In genomic region chr11:84022221-84022620, GRCh38 we compare ENCODE assay signal across 16 cellular contexts.
DNase-seq lines count a peak whose midpoint lies in the region; ATAC-seq, FAIRE-seq and TF ChIP-seq lines count a peak whose summit lies in the region.
"Had no signal": no experiment of that assay in that cellular context is flagged by ENCODE, and none has a peak within 500 bp of the region (broad histone marks: within the 10 kb centered on the region; RNA-seq: fewer than 3 reads in every experiment).

No MANE protein-coding gene starts in this region.

- H3K4me2 ChIP-seq in GM23338 (peak overlapping the region; percentile 25), OCI-LY7 (ENCODE audit: low read length) (no peak overlapping the region)

- peak overlapping the region; percentile 78 for H2AFZ ChIP-seq in GM23338
- no peak overlapping the region for H2AFZ ChIP-seq in OCI-LY7 (ENCODE audit: low read length)

- ATAC-seq in GM23338 (peak; percentile 96), WTC11 (peak; percentile 87), HG03139 (IDR thresholded peaks at IDR 0.05; ENCODE audit: unreplicated experiment) (no peak)
- ATAC-seq: pancreas, PC-3 had no signal

- DNase-seq in GM23338 (ENCODE audit: low spot score) (peak; percentile 59), WTC11 (ENCODE audit: low spot score) (no peak), frontal cortex (ENCODE audit: low spot score in 2 of 2) (peak in 1 of 2 donors; percentile 1), nucleus accumbens (lab: John Stamatoyannopoulos, UW) (peak in 31 of 56 donors; percentile 1 to 61 (median 29)), T1000 (lab: John Stamatoyannopoulos, UW) (no peak), OCI-LY7 (ENCODE audit: low spot score) (no peak), cerebellar cortex (ENCODE audit: low spot score) (no peak)
- DNase-seq: activated naive CD4-positive, alpha-beta T cell treated with anti-CD3 and anti-CD28 coated beads for 36 hours; erythroblast; mammary epithelial cell; MM.1S; pancreas; PC-3; testis had no signal

- no peaks in the 10 kb centered on the region for H3F3A ChIP-seq in GM23338 (replicated peaks; ENCODE audit: low read depth)

- POLR2A ChIA-PET in WTC11 (lab: Charles Lee), result no interaction called here
- POLR2A ChIA-PET in OCI-LY7 (lab: Charles Lee), result no interaction called here

- H3K27ac ChIP-seq in GM23338 (ENCODE audit: low read depth), result peak overlapping the region; percentile 53
- no peak overlapping the region for H3K27ac ChIP-seq in OCI-LY7 (ENCODE audit: low read depth, low read length, poor library complexity, severe bottlenecking)
- H3K27ac ChIP-seq: pancreas, testis had no signal

- CTCF ChIA-PET in WTC11 (lab: Charles Lee), result interaction anchor here (0.6 kb wide), 1 partner anchor 21 kb away, joined by 3 read pairs; no protein-coding TSS in a partner anchor
- CTCF ChIA-PET in OCI-LY7 (lab: Charles Lee; ENCODE audit: unreplicated experiment), result no interaction called here

- FAIRE-seq in frontal cortex (lab: Jason Lieb, UNC), result peak; percentile 92
- FAIRE-seq: pancreas had no signal

- H3K36me3 ChIP-seq in GM23338 (ENCODE audit: insufficient read depth) (no peaks in the 10 kb centered on the region), OCI-LY7 (ENCODE audit: insufficient read depth, low read length) (no peaks in the 10 kb centered on the region)
- H3K36me3 ChIP-seq: pancreas had no signal

- H3K4me3 ChIP-seq in GM23338 (no peak overlapping the region), OCI-LY7 (ENCODE audit: low read depth, low read length, poor library complexity, severe bottlenecking) (no peak overlapping the region)
- H3K4me3 ChIP-seq: pancreas, testis had no signal

- H3K4me1 ChIP-seq in GM23338 (ENCODE audit: insufficient read depth), result peaks cover 12% of the 10 kb centered on the region
- no peaks in the 10 kb centered on the region for H3K4me1 ChIP-seq in OCI-LY7 (ENCODE audit: insufficient read depth, low read length, poor library complexity, severe bottlenecking)
- H3K4me1 ChIP-seq: pancreas, testis had no signal

- no peaks in the 10 kb centered on the region for H3K9me3 ChIP-seq in OCI-LY7 (ENCODE audit: low read length)
- H3K9me3 ChIP-seq: pancreas, testis had no signal

- H3K4me1 Mint-ChIP-seq in GM23338, result peaks cover 23% of the 10 kb centered on the region
- H3K4me1 Mint-ChIP-seq in WTC11, result peaks cover 21% of the 10 kb centered on the region
- H3K4me1 Mint-ChIP-seq: central memory CD8-positive, alpha-beta T cell had no signal

- H3K4me3 Mint-ChIP-seq in GM23338, result no peak overlapping the region
- no peak overlapping the region for H3K4me3 Mint-ChIP-seq in WTC11
- H3K4me3 Mint-ChIP-seq: activated naive CD4-positive, alpha-beta T cell treated with anti-CD3 and anti-CD28 coated beads for 36 hours; central memory CD8-positive, alpha-beta T cell had no signal

- BruUV-seq in OCI-LY7 (replicated peaks; lab: Mats Ljungman, UMichigan), result no TSS peak

- H3K79me2 ChIP-seq in GM23338 (replicated peaks; ENCODE audit: insufficient read depth) (no peaks in the 10 kb centered on the region), OCI-LY7 (ENCODE audit: insufficient read depth, low read depth, low read length) (no peaks in the 10 kb centered on the region)

- H3K9me2 ChIP-seq in GM23338 (ENCODE audit: insufficient read depth), result no peaks in the 10 kb centered on the region
- H3K9me2 ChIP-seq in OCI-LY7 (ENCODE audit: insufficient read depth, low read length), result no peaks in the 10 kb centered on the region

- H3K27me3 Mint-ChIP-seq in GM23338 (ENCODE audit: insufficient read depth, low read depth, poor library complexity) (no peaks in the 10 kb centered on the region), WTC11 (ENCODE audit: low read depth) (no peaks in the 10 kb centered on the region)
- H3K27me3 Mint-ChIP-seq: central memory CD8-positive, alpha-beta T cell had no signal

- TF ChIP-seq CTCF in GM23338 (conservative IDR thresholded peaks at IDR 0.05; ENCODE audit: low read depth in 2 of 2), result no peak
- no peak for TF ChIP-seq CTCF in WTC11 (IDR thresholded peaks at IDR 0.05)
- no peak for TF ChIP-seq CTCF in OCI-LY7 (conservative IDR thresholded peaks at IDR 0.05; ENCODE audit: low read length)

- H3K27ac Mint-ChIP-seq in GM23338 (peak overlapping the region; percentile 86), WTC11 (peak overlapping the region; percentile 82)
- H3K27ac Mint-ChIP-seq: activated naive CD4-positive, alpha-beta T cell treated with anti-CD3 and anti-CD28 coated beads for 36 hours had no signal

- intact Hi-C loops in OCI-LY7 (cut with micrococcal nuclease; ENCODE audit: unreplicated experiment), result no loop called here

- no peaks in the 10 kb centered on the region for H3K9me3 Mint-ChIP-seq in GM23338
- H3K9me3 Mint-ChIP-seq in WTC11, result no peaks in the 10 kb centered on the region

- H3K27me3 ChIP-seq in GM23338 (ENCODE audit: insufficient read depth), result no peaks in the 10 kb centered on the region
- H3K27me3 ChIP-seq: pancreas, testis had no signal

- H3K36me3 Mint-ChIP-seq in GM23338 (ENCODE audit: low read depth) (no peaks in the 10 kb centered on the region), WTC11 (no peaks in the 10 kb centered on the region)

- H4K20me1 ChIP-seq in GM23338 (replicated peaks; ENCODE audit: insufficient read depth), result no peaks in the 10 kb centered on the region
- H4K20me1 ChIP-seq in OCI-LY7 (ENCODE audit: insufficient read depth, low read length), result no peaks in the 10 kb centered on the region

TF ChIP-seq in WTC11, 78 proteins besides CTCF, POLR2A, EP300 and RAD21:
- TF ChIP-seq, protein P1, sequence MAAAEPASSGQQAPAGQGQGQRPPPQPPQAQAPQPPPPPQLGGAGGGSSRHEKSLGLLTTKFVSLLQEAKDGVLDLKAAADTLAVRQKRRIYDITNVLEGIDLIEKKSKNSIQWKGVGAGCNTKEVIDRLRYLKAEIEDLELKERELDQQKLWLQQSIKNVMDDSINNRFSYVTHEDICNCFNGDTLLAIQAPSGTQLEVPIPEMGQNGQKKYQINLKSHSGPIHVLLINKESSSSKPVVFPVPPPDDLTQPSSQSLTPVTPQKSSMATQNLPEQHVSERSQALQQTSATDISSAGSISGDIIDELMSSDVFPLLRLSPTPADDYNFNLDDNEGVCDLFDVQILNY (CRISPR knock-in tag; IDR thresholded peaks at IDR 0.05), result no peak
TF ChIP-seq in WTC11: peak in this region for 0.

Comparison
In these comparisons a context has a peak if more than half of its experiments do, and no peak if none do; other contexts are left out.
1. DNase-seq: peak in GM23338 (single experiment) and nucleus accumbens (31 of 56); none in WTC11 (single experiment), T1000 (single experiment), OCI-LY7 (single experiment) and cerebellar cortex (single experiment).